ENCODE assay signal across 1 cellular context in genomic region chr16:89395150-89396142, GRCh38.
A peak's percentile ranks its signal among the peaks of the same experiment; 100 is the strongest.
TF ChIP-seq lines count a peak whose summit lies in the region.

No MANE protein-coding gene starts in this region.

TF ChIP-seq in HepG2, 621 proteins besides CTCF, POLR2A, EP300 and RAD21 (continued from another document and continues in another):
- TF ChIP-seq ARNTL (CRISPR knock-in tag; IDR thresholded peaks at IDR 0.05) = peak; percentile 100
- TF ChIP-seq GZF1 (CRISPR knock-in tag; IDR thresholded peaks at IDR 0.05) = peak; percentile 67; the same call in 1 of the 2 replicates
- TF ChIP-seq ZBTB26 (CRISPR knock-in tag; IDR thresholded peaks at IDR 0.05; ENCODE audit: borderline replicate concordance) = peak; percentile 79
- 0 out of 2 replicates have a peak, but pooled peaks have one; percentile 70 for TF ChIP-seq SALL2 (CRISPR knock-in tag; IDR thresholded peaks at IDR 0.05)
- TF ChIP-seq GTF2F1 (IDR thresholded peaks at IDR 0.05; ENCODE audit: low read length) = no peak
- peak; percentile 86 for TF ChIP-seq ZNF263 (CRISPR knock-in tag; IDR thresholded peaks at IDR 0.05)
- peak; percentile 66 for TF ChIP-seq ZC3H13 (CRISPR knock-in tag; IDR thresholded peaks at IDR 0.05)
- no peak; the same call in none of the 2 replicates for TF ChIP-seq ZNF557 (CRISPR knock-in tag; IDR thresholded peaks at IDR 0.05)
- TF ChIP-seq NFRKB (IDR thresholded peaks at IDR 0.05) = no peak
- TF ChIP-seq ZNF674 (CRISPR knock-in tag; IDR thresholded peaks at IDR 0.05; ENCODE audit: low read depth) = peak; percentile 75; the same call in 1 of the 2 replicates
- TF ChIP-seq NFKB2 (CRISPR knock-in tag; IDR thresholded peaks at IDR 0.05; ENCODE audit: borderline replicate concordance) = peak; percentile 96; the same call in 1 of the 2 replicates
- peak; percentile 84 for TF ChIP-seq PPARG (CRISPR knock-in tag; conservative IDR thresholded peaks at IDR 0.05)
- TF ChIP-seq HNRNPH1 (optimal IDR thresholded peaks at IDR 0.05; ENCODE audit: low read depth, low read length) = no peak
- TF ChIP-seq HMGXB4 (CRISPR knock-in tag; IDR thresholded peaks at IDR 0.05; ENCODE audit: borderline replicate concordance in 1 of 2, low read depth in 1 of 2) = peak; percentile 76 to 83; a peak in 3 of 4 replicates
- peak; percentile 94; the same call in 1 of the 2 replicates for TF ChIP-seq ZNF441 (CRISPR knock-in tag; IDR thresholded peaks at IDR 0.05; ENCODE audit: borderline replicate concordance)
- peak; percentile 100 for TF ChIP-seq ARID5B (CRISPR knock-in tag; IDR thresholded peaks at IDR 0.05)
- no peak for TF ChIP-seq MAFK (conservative IDR thresholded peaks at IDR 0.05 in 1 of 2, IDR thresholded peaks at IDR 0.05 in 1 of 2; ENCODE audit: low read length in 2 of 2)
- TF ChIP-seq MEF2D (CRISPR knock-in tag; IDR thresholded peaks at IDR 0.05) = peak; percentile 96
- TF ChIP-seq ZNF615 (CRISPR knock-in tag; IDR thresholded peaks at IDR 0.05; ENCODE audit: borderline replicate concordance) = no peak
- peak; percentile 97; the same call in 1 of the 2 replicates for TF ChIP-seq ZNF691 (CRISPR knock-in tag; IDR thresholded peaks at IDR 0.05; ENCODE audit: borderline replicate concordance, low read depth)
- TF ChIP-seq SMAD3 (CRISPR knock-in tag; IDR thresholded peaks at IDR 0.05) = peak; percentile 98
- TF ChIP-seq STAG1 (CRISPR knock-in tag; IDR thresholded peaks at IDR 0.05) = peak; percentile 53
- TF ChIP-seq TRAFD1 (CRISPR knock-in tag; IDR thresholded peaks at IDR 0.05; ENCODE audit: borderline replicate concordance) = peak; percentile 96; the same call in 1 of the 2 replicates
- no peak for TF ChIP-seq TAF15 (IDR thresholded peaks at IDR 0.05; ENCODE audit: low read depth, low read length, poor library complexity, severe bottlenecking)
- TF ChIP-seq PRDM4 (CRISPR knock-in tag; IDR thresholded peaks at IDR 0.05; ENCODE audit: borderline replicate concordance) = no peak
- peak; percentile 86 for TF ChIP-seq THAP7 (CRISPR knock-in tag; IDR thresholded peaks at IDR 0.05)
- TF ChIP-seq NCOA1 (CRISPR knock-in tag; IDR thresholded peaks at IDR 0.05) = 0 out of 2 replicates have a peak, but pooled peaks have one; percentile 55
- peak; percentile 97; the same call in 1 of the 2 replicates for TF ChIP-seq ZFP37 (CRISPR knock-in tag; IDR thresholded peaks at IDR 0.05; ENCODE audit: borderline replicate concordance)
- no peak for TF ChIP-seq SRSF9 (IDR thresholded peaks at IDR 0.05; ENCODE audit: borderline replicate concordance, insufficient read depth, low read depth, low read length, poor library complexity, severe bottlenecking)
- peak; percentile 100 for TF ChIP-seq ZNF747 (CRISPR knock-in tag; IDR thresholded peaks at IDR 0.05; ENCODE audit: borderline replicate concordance)
- TF ChIP-seq ZNF280B (CRISPR knock-in tag; IDR thresholded peaks at IDR 0.05; ENCODE audit: borderline replicate concordance) = peak; percentile 95
- no peak for TF ChIP-seq HNRNPUL1 (IDR thresholded peaks at IDR 0.05; ENCODE audit: low read depth, low read length)
- peak; percentile 94 for TF ChIP-seq ZNF414 (CRISPR knock-in tag; IDR thresholded peaks at IDR 0.05)
- no peak for TF ChIP-seq ADNP (CRISPR knock-in tag; IDR thresholded peaks at IDR 0.05)
- TF ChIP-seq ZBTB46 (CRISPR knock-in tag; IDR thresholded peaks at IDR 0.05; ENCODE audit: borderline replicate concordance) = no peak
- TF ChIP-seq ZNF776 (CRISPR knock-in tag; IDR thresholded peaks at IDR 0.05) = 0 out of 2 replicates have a peak, but pooled peaks have one; percentile 34
- peak; percentile 98 for TF ChIP-seq ZBTB25 (CRISPR knock-in tag; IDR thresholded peaks at IDR 0.05)
- peak; percentile 95 for TF ChIP-seq KAT7 (CRISPR knock-in tag; IDR thresholded peaks at IDR 0.05; ENCODE audit: borderline replicate concordance)
- peak; percentile 93 for TF ChIP-seq MXD1 (CRISPR knock-in tag; IDR thresholded peaks at IDR 0.05)
- peak; percentile 94 for TF ChIP-seq DMAP1 (CRISPR knock-in tag; IDR thresholded peaks at IDR 0.05)
- no peak for TF ChIP-seq ZNF484 (CRISPR knock-in tag; IDR thresholded peaks at IDR 0.05; ENCODE audit: borderline replicate concordance, low read depth)
- peak; percentile 89; the same call in 1 of the 2 replicates for TF ChIP-seq ZNF761 (CRISPR knock-in tag; conservative IDR thresholded peaks at IDR 0.05)
- TF ChIP-seq CBFB (CRISPR knock-in tag; IDR thresholded peaks at IDR 0.05) = peak; percentile 92
